In the genomic region with DNA sequence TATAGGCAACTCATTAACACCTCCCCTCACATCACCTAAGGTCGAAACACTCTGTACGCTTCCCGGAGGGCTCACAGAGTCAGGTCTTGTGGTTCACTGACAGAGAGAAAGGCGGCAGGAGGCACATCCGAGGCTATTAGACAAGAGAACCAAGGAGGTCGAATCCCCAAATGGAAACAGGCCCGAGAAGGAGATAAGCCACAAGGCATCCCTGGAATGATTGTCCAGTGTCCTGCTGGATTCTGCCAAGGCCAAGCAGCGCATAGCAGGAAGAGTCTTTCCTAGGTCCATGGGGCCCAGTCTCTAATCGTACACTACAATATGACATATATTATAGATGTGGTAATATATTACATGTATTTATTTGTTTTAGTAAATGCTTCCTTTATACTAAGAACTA, we compare ENCODE assay signal across 38 cellular contexts.
"Had no signal": no experiment of that assay in that cellular context is flagged by ENCODE, and none has a peak within 500 bp of the region (broad histone marks: within the 10 kb centered on the region; RNA-seq: fewer than 3 reads in every experiment).

No MANE protein-coding gene starts in this region.

- H3K4me3 ChIP-seq: ascending aorta, cardiac muscle cell had no signal

- H3K27ac Mint-ChIP-seq: activated B cell treated with CpG ODN at 0.5 μM for 24 hours; activated CD4-positive, alpha-beta memory T cell treated with anti-CD3 and anti-CD28 coated beads for 36 hours; activated CD4-positive, alpha-beta T cell treated with anti-CD3 and anti-CD28 coated beads, Interleukin-2, amount 10 ng/mL, durations not matched to agents 24 days and 14 days; activated CD8-positive, alpha-beta T cell treated with anti-CD3 and anti-CD28 coated beads for 36 hours; activated naive CD4-positive, alpha-beta T cell treated with anti-CD3 and anti-CD28 coated beads, Interleukin-2, amount 10 ng/mL, durations not matched to agents 7 days and 5 days; activated naive CD4-positive, alpha-beta T cell treated with anti-CD3 and anti-CD28 coated beads, Interleukin-2, amount 50 U/mL, for 24 hours; activated naive CD8-positive, alpha-beta T cell; activated naive CD8-positive, alpha-beta T cell treated with anti-CD3 and anti-CD28 coated beads, Interleukin-2, amount 10 ng/mL, durations not matched to agents 7 days and 5 days; activated naive CD8-positive, alpha-beta T cell treated with anti-CD3 and anti-CD28 coated beads, Interleukin-2, amount 50 U/mL, for 24 hours; activated T-cell treated with anti-CD3 and anti-CD28 coated beads, Interleukin-2, amount 50 U/mL, for 72 hours; activated T-helper 1 cell treated with anti-CD3 and anti-CD28 coated beads, Interleukin-12 subunit alpha, Interleukin-12 subunit beta, Interleukin-2, Interleukin-4 antibody, amounts not matched to agents 30 ng/mL and 10 ng/mL and 1 ng/mL, durations not matched to agents 14 hours and 24 hours and 36 hours; activated T-helper 17 cell treated with anti-CD3 and anti-CD28 coated beads, Interleukin-2, amount 50 U/mL, for 72 hours; brain; T-helper 1 cell treated with Interleukin-12 subunit alpha and Interleukin-12 subunit beta and Interleukin-4 antibody, amounts not matched to agents 30 μg/mL and 1 μg/mL, for 36 hours; T-helper 2 cell treated with Interferon-gamma antibody and Interleukin-4, amounts not matched to agents 5 μg/mL and 100 μg/mL, for 36 hours had no signal

- H3K27ac ChIP-seq: ascending aorta, cardiac muscle cell, VCaP had no signal

- ATAC-seq: activated CD8-positive, alpha-beta T cell treated with anti-CD3 and anti-CD28 coated beads for 36 hours; activated naive CD8-positive, alpha-beta T cell treated with anti-CD3 and anti-CD28 coated beads, Interleukin-2, amount 50 U/mL, for 24 hours; activated T-cell treated with anti-CD3 and anti-CD28 coated beads, Interleukin-2, amount 50 U/mL, for 4 hours; activated T-cell treated with anti-CD3 and anti-CD28 coated beads, Interleukin-2, amount 50 U/mL, for 72 hours; activated T-helper 17 cell treated with anti-CD3 and anti-CD28 coated beads, Interleukin-2, amount 50 U/mL, for 72 hours had no signal

- H3K4me1 Mint-ChIP-seq: activated B cell treated with CpG ODN at 0.5 μM for 24 hours; activated naive CD4-positive, alpha-beta T cell treated with anti-CD3 and anti-CD28 coated beads, Interleukin-2, amount 10 ng/mL, durations not matched to agents 7 days and 5 days; activated naive CD4-positive, alpha-beta T cell treated with anti-CD3 and anti-CD28 coated beads, Interleukin-2, amount 50 U/mL, for 24 hours; activated naive CD8-positive, alpha-beta T cell treated with anti-CD3 and anti-CD28 coated beads, Interleukin-2, amount 10 ng/mL, durations not matched to agents 7 days and 5 days; activated naive CD8-positive, alpha-beta T cell treated with anti-CD3 and anti-CD28 coated beads, Interleukin-2, amount 50 U/mL, for 24 hours; activated T-helper 17 cell treated with anti-CD3 and anti-CD28 coated beads, Interleukin-2, amount 50 U/mL, for 72 hours; central memory CD8-positive, alpha-beta T cell had no signal

- H3K36me3 Mint-ChIP-seq: activated CD4-positive, alpha-beta memory T cell treated with anti-CD3 and anti-CD28 coated beads for 36 hours; activated naive CD4-positive, alpha-beta T cell treated with anti-CD3 and anti-CD28 coated beads, Interleukin-2, amount 10 ng/mL, durations not matched to agents 7 days and 5 days; activated naive CD4-positive, alpha-beta T cell treated with anti-CD3 and anti-CD28 coated beads, Interleukin-2, amount 50 U/mL, for 24 hours; activated naive CD8-positive, alpha-beta T cell; activated naive CD8-positive, alpha-beta T cell treated with anti-CD3 and anti-CD28 coated beads, Interleukin-2, amount 10 ng/mL, durations not matched to agents 7 days and 5 days; brain had no signal

- FAIRE-seq: TTC549 had no signal

- DNase-seq: activated B cell treated with CpG ODN at 0.5 μM for 24 hours; activated CD4-positive, alpha-beta memory T cell treated with anti-CD3 and anti-CD28 coated beads for 36 hours; activated CD4-positive, alpha-beta T cell treated with anti-CD3 and anti-CD28 coated beads for 4 hours; activated CD4-positive, alpha-beta T cell treated with anti-CD3 and anti-CD28 coated beads, Interleukin-2, amount 10 ng/mL, durations not matched to agents 24 days and 14 days; activated CD4-positive, alpha-beta T cell treated with anti-CD3 and anti-CD28 coated beads, Interleukin-2, amount 50 U/mL, for 1 hour; activated CD4-positive, alpha-beta T cell treated with anti-CD3 and anti-CD28 coated beads, Interleukin-2, amount 50 U/mL, for 4 hours; activated CD4-positive, CD25-positive, alpha-beta regulatory T cell treated with anti-CD3 and anti-CD28 coated beads, Interleukin-2, amount 50 U/mL, for 72 hours; activated CD8-positive, alpha-beta memory T cell treated with anti-CD3 and anti-CD28 coated beads, Interleukin-2, amount 50 U/mL, for 4 hours; activated CD8-positive, alpha-beta T cell treated with anti-CD3 and anti-CD28 coated beads for 36 hours; activated effector memory CD4-positive, alpha-beta T cell treated with Interleukin-2 at 50 U/mL for 16 hours; activated gamma-delta T cell; activated naive CD4-positive, alpha-beta T cell treated with anti-CD3 and anti-CD28 coated beads, Interleukin-2, amount 10 ng/mL, durations not matched to agents 7 days and 5 days; activated naive CD4-positive, alpha-beta T cell treated with Interleukin-2 at 50 U/mL for 16 hours; activated naive CD8-positive, alpha-beta T cell treated with anti-CD3 and anti-CD28 coated beads, Interleukin-2, amount 10 ng/mL, durations not matched to agents 7 days and 5 days; activated naive CD8-positive, alpha-beta T cell treated with anti-CD3 and anti-CD28 coated beads, Interleukin-2, amount 50 U/mL, for 24 hours; activated T-cell treated with anti-CD3 and anti-CD28 coated beads for 4 hours; activated T-cell treated with anti-CD3 and anti-CD28 coated beads, Interleukin-2, amount 50 U/mL, for 1 hour; activated T-cell treated with anti-CD3 and anti-CD28 coated beads, Interleukin-2, amount 50 U/mL, for 4 hours; activated T-cell treated with anti-CD3 and anti-CD28 coated beads, Interleukin-2, amount 50 U/mL, for 72 hours; amygdala; anterior cingulate cortex; caudate nucleus; SW 1271; T-helper 1 cell; T-helper 2 cell; T-helper 9 cell had no signal

- H3K27me3 Mint-ChIP-seq: activated T-helper 17 cell treated with anti-CD3 and anti-CD28 coated beads, Interleukin-2, amount 50 U/mL, for 72 hours; central memory CD8-positive, alpha-beta T cell had no signal

- H3K27me3 ChIP-seq: ascending aorta, cardiac muscle cell had no signal

- H3K9me3 Mint-ChIP-seq: activated B cell treated with CpG ODN at 0.5 μM for 24 hours; activated CD4-positive, alpha-beta memory T cell treated with anti-CD3 and anti-CD28 coated beads for 36 hours; activated CD4-positive, alpha-beta T cell treated with anti-CD3 and anti-CD28 coated beads, Interleukin-2, amount 10 ng/mL, durations not matched to agents 24 days and 14 days; activated CD8-positive, alpha-beta T cell treated with anti-CD3 and anti-CD28 coated beads for 36 hours; activated naive CD4-positive, alpha-beta T cell treated with anti-CD3 and anti-CD28 coated beads, Interleukin-2, amount 10 ng/mL, durations not matched to agents 7 days and 5 days; activated naive CD4-positive, alpha-beta T cell treated with anti-CD3 and anti-CD28 coated beads, Interleukin-2, amount 50 U/mL, for 24 hours; activated naive CD8-positive, alpha-beta T cell treated with anti-CD3 and anti-CD28 coated beads, Interleukin-2, amount 10 ng/mL, durations not matched to agents 7 days and 5 days; activated naive CD8-positive, alpha-beta T cell treated with anti-CD3 and anti-CD28 coated beads, Interleukin-2, amount 50 U/mL, for 24 hours; activated T-cell treated with anti-CD3 and anti-CD28 coated beads, Interleukin-2, amount 50 U/mL, for 4 hours; activated T-helper 1 cell treated with anti-CD3 and anti-CD28 coated beads, Interleukin-12 subunit alpha, Interleukin-12 subunit beta, Interleukin-2, Interleukin-4 antibody, amounts not matched to agents 30 ng/mL and 10 ng/mL and 1 ng/mL, durations not matched to agents 14 hours and 24 hours and 36 hours; activated T-helper 17 cell treated with anti-CD3 and anti-CD28 coated beads, Interleukin-2, amount 50 U/mL, for 72 hours; central memory CD8-positive, alpha-beta T cell; T-helper 1 cell treated with Interleukin-12 subunit alpha and Interleukin-12 subunit beta and Interleukin-4 antibody, amounts not matched to agents 30 μg/mL and 1 μg/mL, for 36 hours; T-helper 2 cell treated with Interferon-gamma antibody and Interleukin-4, amounts not matched to agents 5 μg/mL and 100 μg/mL, for 36 hours had no signal

- H3K36me3 ChIP-seq: ascending aorta, cardiac muscle cell had no signal

- H3K9me3 ChIP-seq: ascending aorta had no signal

- H3K4me3 Mint-ChIP-seq: activated B cell treated with CpG ODN at 0.5 μM for 24 hours; activated CD4-positive, alpha-beta memory T cell treated with anti-CD3 and anti-CD28 coated beads for 36 hours; activated CD4-positive, alpha-beta T cell treated with anti-CD3 and anti-CD28 coated beads, Interleukin-2, amount 10 ng/mL, durations not matched to agents 24 days and 14 days; activated CD8-positive, alpha-beta T cell treated with anti-CD3 and anti-CD28 coated beads for 36 hours; activated naive CD4-positive, alpha-beta T cell treated with anti-CD3 and anti-CD28 coated beads, Interleukin-2, amount 10 ng/mL, durations not matched to agents 7 days and 5 days; activated naive CD4-positive, alpha-beta T cell treated with anti-CD3 and anti-CD28 coated beads, Interleukin-2, amount 50 U/mL, for 24 hours; activated naive CD8-positive, alpha-beta T cell; activated naive CD8-positive, alpha-beta T cell treated with anti-CD3 and anti-CD28 coated beads, Interleukin-2, amount 10 ng/mL, durations not matched to agents 7 days and 5 days; activated naive CD8-positive, alpha-beta T cell treated with anti-CD3 and anti-CD28 coated beads, Interleukin-2, amount 50 U/mL, for 24 hours; activated T-cell treated with anti-CD3 and anti-CD28 coated beads, Interleukin-2, amount 50 U/mL, for 4 hours; activated T-cell treated with anti-CD3 and anti-CD28 coated beads, Interleukin-2, amount 50 U/mL, for 72 hours; activated T-helper 1 cell treated with anti-CD3 and anti-CD28 coated beads, Interleukin-12 subunit alpha, Interleukin-12 subunit beta, Interleukin-2, Interleukin-4 antibody, amounts not matched to agents 30 ng/mL and 10 ng/mL and 1 ng/mL, durations not matched to agents 14 hours and 24 hours and 36 hours; activated T-helper 17 cell treated with anti-CD3 and anti-CD28 coated beads, Interleukin-2, amount 50 U/mL, for 72 hours; brain; central memory CD8-positive, alpha-beta T cell; T-helper 1 cell treated with Interleukin-12 subunit alpha and Interleukin-12 subunit beta and Interleukin-4 antibody, amounts not matched to agents 30 μg/mL and 1 μg/mL, for 36 hours; T-helper 2 cell treated with Interferon-gamma antibody and Interleukin-4, amounts not matched to agents 5 μg/mL and 100 μg/mL, for 36 hours had no signal
